ENCODE assay signal across 15 cellular contexts in genomic region chr2:68449395-68449678, GRCh38. TPM values are rescaled to one million over a fixed set of nuclear protein-coding genes. Genes with fewer than 3 reads are reported as not detected.
DNase-seq lines count a peak whose midpoint lies in the region; ATAC-seq and TF ChIP-seq lines count a peak whose summit lies in the region.
"Had no signal": no experiment of that assay in that cellular context is flagged by ENCODE, and none has a peak within 500 bp of the region (broad histone marks: within the 10 kb centered on the region; RNA-seq: fewer than 3 reads in every experiment).

No MANE protein-coding gene starts in this region.

- H3K4me3 ChIP-seq in thoracic aorta (no peak overlapping the region), thyroid gland (replicated peaks in 1 of 3) (no peak overlapping the region)
- H3K4me3 ChIP-seq: BLaER1, HAP-1 had no signal

- TF ChIP-seq POLR2A in thyroid gland (IDR thresholded peaks at IDR 0.05) = no peak

- peak; percentile 10 for DNase-seq in NCI-H2227 (lab: John Stamatoyannopoulos, UW; ENCODE audit: unreplicated experiment)
- DNase-seq in NCI-H2227 treated with DMSO at 0.1 percent for 48 hours (lab: John Stamatoyannopoulos, UW) = no peak
- no peak for DNase-seq in stimulated activated naive CD8-positive, alpha-beta T cell treated with anti-CD3 and anti-CD28 coated beads, Interleukin-15, amount 100 ng/mL, for 72 hours
- DNase-seq in stimulated activated naive CD8-positive, alpha-beta T cell treated with anti-CD3 and anti-CD28 coated beads, Interleukin-15, Interleukin-2, amounts not matched to agents 100 U/mL and 50 U/mL, for 24 hours = no peak
- DNase-seq in myocyte (ENCODE audit: low read depth) = peak; percentile 37
- no peak for DNase-seq in thoracic aorta (ENCODE audit: low spot score)
- DNase-seq in thyroid gland = no peak
- no peak for DNase-seq in activated T-cell treated with anti-CD3 and anti-CD28 coated beads, Interleukin-2, amount 50 U/mL, for 48 hours
- DNase-seq: 8988T, AML-193, DMS53, GF-D8 had no signal

- H3K27me3 ChIP-seq in thoracic aorta (replicated peaks; ENCODE audit: insufficient read depth) (no peaks in the 10 kb centered on the region), thyroid gland (no peaks in the 10 kb centered on the region)
- H3K27me3 ChIP-seq: BLaER1 had no signal

- no peak overlapping the region for H3K27ac Mint-ChIP-seq in stimulated activated naive CD8-positive, alpha-beta T cell treated with anti-CD3 and anti-CD28 coated beads, Interleukin-15, amount 100 ng/mL, for 72 hours

- no peaks in the 10 kb centered on the region for H3K27me3 Mint-ChIP-seq in stimulated activated naive CD8-positive, alpha-beta T cell treated with anti-CD3 and anti-CD28 coated beads, Interleukin-15, amount 100 ng/mL, for 72 hours
- H3K27me3 Mint-ChIP-seq: CD4-positive, CD25-positive, alpha-beta regulatory T cell had no signal

- TF ChIP-seq CTCF in thoracic aorta (IDR thresholded peaks at IDR 0.05) (no peak), thyroid gland (IDR thresholded peaks at IDR 0.05) (no peak)

- intact Hi-C loops in thyroid gland (cut with DNase I) = no loop called here

- H3K4me3 Mint-ChIP-seq in stimulated activated naive CD8-positive, alpha-beta T cell treated with anti-CD3 and anti-CD28 coated beads, Interleukin-15, amount 100 ng/mL, for 72 hours = no peak overlapping the region
- H3K4me3 Mint-ChIP-seq: CD4-positive, CD25-positive, alpha-beta regulatory T cell had no signal

- H3K27ac ChIP-seq in thoracic aorta (no peak overlapping the region), thyroid gland (no peak overlapping the region)
- H3K27ac ChIP-seq: BLaER1 had no signal

- ATAC-seq in stimulated activated naive CD8-positive, alpha-beta T cell treated with anti-CD3 and anti-CD28 coated beads, Interleukin-15, amount 100 ng/mL, for 72 hours = peak; percentile 11
- ATAC-seq in stimulated activated naive CD8-positive, alpha-beta T cell treated with anti-CD3 and anti-CD28 coated beads, Interleukin-15, Interleukin-2, amounts not matched to agents 100 U/mL and 50 U/mL, for 24 hours = no peak
- ATAC-seq in thoracic aorta (ENCODE audit: insufficient number of reproducible peaks, low FRiP score, low read depth) = peak; percentile 41

- H3K4me1 Mint-ChIP-seq in stimulated activated naive CD8-positive, alpha-beta T cell treated with anti-CD3 and anti-CD28 coated beads, Interleukin-15, amount 100 ng/mL, for 72 hours = no peaks in the 10 kb centered on the region

- H3K9me3 ChIP-seq in thoracic aorta (no peaks in the 10 kb centered on the region), thyroid gland (no peaks in the 10 kb centered on the region)
- H3K9me3 ChIP-seq: HAP-1 had no signal

- H3K36me3 ChIP-seq in thoracic aorta = no peaks in the 10 kb centered on the region
- no peaks in the 10 kb centered on the region for H3K36me3 ChIP-seq in thyroid gland
- H3K36me3 ChIP-seq: BLaER1, HAP-1 had no signal

- WGBS in thyroid gland, 2 donors = 98 to 100% methylated on average over 1 of the region's 1 CpG

- no peaks in the 10 kb centered on the region for H3K9me3 Mint-ChIP-seq in stimulated activated naive CD8-positive, alpha-beta T cell treated with anti-CD3 and anti-CD28 coated beads, Interleukin-15, amount 100 ng/mL, for 72 hours

- H3K4me1 ChIP-seq in thoracic aorta (ENCODE audit: control insufficient read depth in 1 of 2, low read depth in 2 of 2) = no peaks in the 10 kb centered on the region
- no peaks in the 10 kb centered on the region for H3K4me1 ChIP-seq in thyroid gland
- H3K4me1 ChIP-seq: BLaER1, HAP-1 had no signal

RNA-seq across cellular contexts. Expression of gene FBXO48, which starts 17.8 kb away (rescaled TPM):
- 0.83 and 1.0 TPM in 2 replicates for total RNA-seq in myocyte
- 0.40 TPM for polyA plus RNA-seq in myocyte (2012)
- total RNA-seq in thoracic aorta = under 1 TPM; 0.41 to 0.56 TPM
- 1 to 10 TPM in 2 of 4 donors, under 1 TPM in 2; 0.63 to 1.8 (median 1.0) TPM for total RNA-seq in thyroid gland

RNA-seq across cellular contexts. Expression of gene APLF, which starts 18.0 kb away (rescaled TPM):
- total RNA-seq in myocyte (5.3 and 5.4 TPM in 2 replicates), thoracic aorta (1 to 10 TPM; 4.9 to 5.8 TPM), thyroid gland (10 to 100 TPM in 2 of 4 donors, 1 to 10 TPM in 2; 8.7 to 12.9 (median 9.6) TPM)
- 1.3 TPM for polyA plus RNA-seq in myocyte (2012)

Comparison
In these comparisons a context has a peak if more than half of its experiments do, and no peak if none do; other contexts are left out.
1. DNase-seq: peak in NCI-H2227 (single experiment) and myocyte (single experiment); none in NCI-H2227 treated with DMSO at 0.1 percent for 48 hours (single experiment), stimulated activated naive CD8-positive, alpha-beta T cell treated with anti-CD3 and anti-CD28 coated beads, Interleukin-15, amount 100 ng/mL, for 72 hours (0 of 2), stimulated activated naive CD8-positive, alpha-beta T cell treated with anti-CD3 and anti-CD28 coated beads, Interleukin-15, Interleukin-2, amounts not matched to agents 100 U/mL and 50 U/mL, for 24 hours (single experiment), thoracic aorta (single experiment), thyroid gland (0 of 2) and activated T-cell treated with anti-CD3 and anti-CD28 coated beads, Interleukin-2, amount 50 U/mL, for 48 hours (0 of 2).